ENCODE assay signal across 15 cellular contexts in the genomic region with DNA sequence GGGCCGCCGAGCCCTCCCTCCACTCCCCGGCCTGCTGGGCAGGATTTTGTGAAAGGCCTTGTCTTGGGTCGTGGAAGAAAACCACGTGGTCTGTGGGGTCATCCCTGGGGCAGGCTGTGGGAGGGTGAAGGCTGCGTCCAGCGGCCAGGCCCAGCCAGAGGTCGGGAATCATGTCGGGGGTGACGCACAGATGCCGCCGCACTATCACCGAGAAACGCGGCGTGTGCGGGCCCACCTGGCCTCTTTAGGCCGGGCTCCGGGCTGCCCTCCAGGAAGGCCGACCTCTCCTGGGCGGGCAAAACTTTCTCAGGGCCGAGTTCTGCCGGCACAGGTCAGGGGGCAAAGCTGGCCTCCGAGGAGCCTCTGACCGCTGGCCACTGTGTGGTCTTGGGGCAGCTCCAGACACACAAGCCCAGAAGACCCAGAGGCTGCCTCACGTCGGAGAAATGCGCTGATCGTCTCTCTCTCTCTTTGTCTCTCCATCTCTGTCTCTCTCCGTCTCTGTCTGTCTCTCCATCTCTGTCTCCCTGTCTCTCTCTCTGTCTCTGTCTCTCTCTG. TPM values are rescaled to one million over a fixed set of nuclear protein-coding genes. Genes with fewer than 3 reads are reported as not detected.
DNase-seq lines count a peak whose midpoint lies in the region; ATAC-seq and TF ChIP-seq lines count a peak whose summit lies in the region.
"Had no signal": no experiment of that assay in that cellular context is flagged by ENCODE, and none has a peak within 500 bp of the region (broad histone marks: within the 10 kb centered on the region; RNA-seq: fewer than 3 reads in every experiment).

No MANE protein-coding gene starts in this region.

- no peak for TF ChIP-seq CTCF in natural killer cell (IDR thresholded peaks at IDR 0.05)
- TF ChIP-seq CTCF in fibroblast of mammary gland (conservative IDR thresholded peaks at IDR 0.05; ENCODE audit: control insufficient read depth, insufficient read depth, low read depth, low read length): no peak
- TF ChIP-seq CTCF in osteoblast (IDR thresholded peaks at IDR 0.05; ENCODE audit: extremely low read depth, low read depth, low read length): no peak

- H2AFZ ChIP-seq in osteoblast (ENCODE audit: low read length): no peak overlapping the region
- H2AFZ ChIP-seq: hepatocyte had no signal

- no peaks in the 10 kb centered on the region for H3K27me3 Mint-ChIP-seq in natural killer cell (ENCODE audit: low read depth in 2 of 2)
- no peaks in the 10 kb centered on the region for H3K27me3 Mint-ChIP-seq in natural killer cell treated with Interleukin-12 subunit alpha and Interleukin-12 subunit beta and Interleukin-15 and Interleukin-18, amount 100 ng/mL, for 72 hours
- H3K27me3 Mint-ChIP-seq in naive thymus-derived CD4-positive, alpha-beta T cell: no peaks in the 10 kb centered on the region

- H3K79me2 ChIP-seq in osteoblast (ENCODE audit: insufficient read depth, low read length): no peaks in the 10 kb centered on the region
- H3K79me2 ChIP-seq: hepatocyte had no signal

- H3K36me3 Mint-ChIP-seq in natural killer cell: no peaks in the 10 kb centered on the region
- peaks cover 7% of the 10 kb centered on the region for H3K36me3 Mint-ChIP-seq in natural killer cell treated with Interleukin-12 subunit alpha and Interleukin-12 subunit beta and Interleukin-15 and Interleukin-18, amount 100 ng/mL, for 72 hours
- H3K36me3 Mint-ChIP-seq in naive thymus-derived CD4-positive, alpha-beta T cell: peaks cover 11 to 27% (median 16%) of the 10 kb centered on the region in 5 donors

- no peaks in the 10 kb centered on the region for H3K9me3 Mint-ChIP-seq in natural killer cell
- H3K9me3 Mint-ChIP-seq in natural killer cell treated with Interleukin-12 subunit alpha and Interleukin-12 subunit beta and Interleukin-15 and Interleukin-18, amount 100 ng/mL, for 72 hours: no peaks in the 10 kb centered on the region
- H3K9me3 Mint-ChIP-seq in naive thymus-derived CD4-positive, alpha-beta T cell: peaks cover 0 to 6% (median 0%) of the 10 kb centered on the region in 11 donors

- intact Hi-C loops in natural killer cell (cut with micrococcal nuclease) (no loop called here), aorta (cut with DNase I) (no loop called here)
- intact Hi-C loops in naive thymus-derived CD4-positive, alpha-beta T cell (cut with micrococcal nuclease): no loop called here

- peaks cover 0 to 65% (median 8%) of the 10 kb centered on the region in 3 experiments for H3K36me3 ChIP-seq in naive thymus-derived CD4-positive, alpha-beta T cell (ENCODE audit: control insufficient read depth in 2 of 3, insufficient read depth in 3 of 3, low read length in 3 of 3)
- H3K36me3 ChIP-seq in aorta (ENCODE audit: control insufficient read depth in 1 of 2, insufficient read depth in 2 of 2, low read length in 1 of 2): no peaks in the 10 kb centered on the region
- no peaks in the 10 kb centered on the region for H3K36me3 ChIP-seq in osteoblast (ENCODE audit: insufficient read depth, low read length)
- H3K36me3 ChIP-seq: vagina had no signal

- no peak overlapping the region for H3K27ac ChIP-seq in naive thymus-derived CD4-positive, alpha-beta T cell (ENCODE audit: low read depth, low read length)
- H3K27ac ChIP-seq in aorta (ENCODE audit: low read depth in 1 of 2, low read length in 2 of 2) (no peak overlapping the region), osteoblast (ENCODE audit: low read depth, low read length) (no peak overlapping the region)
- H3K27ac ChIP-seq: hepatocyte, vagina, WERI-Rb-1 had no signal

- CTCF ChIA-PET in naive thymus-derived CD4-positive, alpha-beta T cell (lab: Charles Lee): no interaction called here

- H3K4me1 Mint-ChIP-seq in natural killer cell: peaks cover 30 to 53% of the 10 kb centered on the region in 2 donors
- H3K4me1 Mint-ChIP-seq in natural killer cell treated with Interleukin-12 subunit alpha and Interleukin-12 subunit beta and Interleukin-15 and Interleukin-18, amount 100 ng/mL, for 72 hours (ENCODE audit: low read depth in 2 of 2): peaks cover 24% of the 10 kb centered on the region in 2 donors
- H3K4me1 Mint-ChIP-seq in naive thymus-derived CD4-positive, alpha-beta T cell: peaks cover 17 to 52% (median 41%) of the 10 kb centered on the region in 7 donors

- H3K27ac Mint-ChIP-seq in natural killer cell: peak overlapping the region; percentile 2 to 51
- peak overlapping the region in 1 of 2 donors; percentile 43 for H3K27ac Mint-ChIP-seq in natural killer cell treated with Interleukin-12 subunit alpha and Interleukin-12 subunit beta and Interleukin-15 and Interleukin-18, amount 100 ng/mL, for 72 hours
- H3K27ac Mint-ChIP-seq in naive thymus-derived CD4-positive, alpha-beta T cell: peak overlapping the region in 8 of 9 donors; percentile 31 to 95 (median 87)

- 89 to 91% methylated on average over 30 of the region's 30 CpGs for WGBS in aorta, 2 donors

- no peak overlapping the region for H3K4me3 Mint-ChIP-seq in natural killer cell
- no peak overlapping the region for H3K4me3 Mint-ChIP-seq in natural killer cell treated with Interleukin-12 subunit alpha and Interleukin-12 subunit beta and Interleukin-15 and Interleukin-18, amount 100 ng/mL, for 72 hours
- peak overlapping the region in 2 of 10 donors; percentile 33 to 73 for H3K4me3 Mint-ChIP-seq in naive thymus-derived CD4-positive, alpha-beta T cell

- ATAC-seq in natural killer cell: no peak
- ATAC-seq in natural killer cell treated with Interleukin-12 subunit alpha and Interleukin-12 subunit beta and Interleukin-15 and Interleukin-18, amount 100 ng/mL, for 72 hours: no peak
- no peak for ATAC-seq in naive thymus-derived CD4-positive, alpha-beta T cell
- peak; percentile 78 for ATAC-seq in aorta (ENCODE audit: low FRiP score)
- ATAC-seq in HG02610 (IDR thresholded peaks at IDR 0.05; ENCODE audit: unreplicated experiment): no peak
- ATAC-seq: SK-N-SH treated with all-trans-retinoic acid at 6 μM for 48 hours had no signal

- peaks cover 0 to 4% of the 10 kb centered on the region in 2 donors for H3K4me1 ChIP-seq in naive thymus-derived CD4-positive, alpha-beta T cell (ENCODE audit: control insufficient read depth in 2 of 2, insufficient read depth in 2 of 2, low read length in 2 of 2)
- no peaks in the 10 kb centered on the region for H3K4me1 ChIP-seq in aorta (ENCODE audit: control insufficient read depth in 1 of 2, insufficient read depth in 2 of 2, low read length in 2 of 2)
- no peaks in the 10 kb centered on the region for H3K4me1 ChIP-seq in osteoblast (ENCODE audit: insufficient read depth, low read length)

- no peaks in the 10 kb centered on the region for H3K27me3 ChIP-seq in naive thymus-derived CD4-positive, alpha-beta T cell (ENCODE audit: control insufficient read depth in 2 of 2, insufficient read depth in 2 of 2, low read length in 2 of 2)
- H3K27me3 ChIP-seq in aorta (ENCODE audit: control insufficient read depth in 1 of 2, insufficient read depth in 2 of 2, low read length in 1 of 2) (no peaks in the 10 kb centered on the region), osteoblast (ENCODE audit: insufficient read depth, low read length) (no peaks in the 10 kb centered on the region)
- H3K27me3 ChIP-seq: hepatocyte, vagina had no signal

- no peaks in the 10 kb centered on the region for H3K9me3 ChIP-seq in naive thymus-derived CD4-positive, alpha-beta T cell (ENCODE audit: control insufficient read depth in 2 of 3, low read length in 3 of 3)
- H3K9me3 ChIP-seq in aorta (ENCODE audit: control insufficient read depth, low read length) (no peaks in the 10 kb centered on the region), osteoblast (ENCODE audit: low read depth, low read length) (no peaks in the 10 kb centered on the region)
- H3K9me3 ChIP-seq: vagina had no signal

- H3K4me3 ChIP-seq in fibroblast of mammary gland (ENCODE audit: control insufficient read depth, low read depth, low read length): no peak overlapping the region
- no peak overlapping the region for H3K4me3 ChIP-seq in naive thymus-derived CD4-positive, alpha-beta T cell (ENCODE audit: low read length)
- no peak overlapping the region for H3K4me3 ChIP-seq in aorta (ENCODE audit: low read length in 2 of 2)
- H3K4me3 ChIP-seq in osteoblast (ENCODE audit: insufficient read depth, low read length): no peak overlapping the region
- H3K4me3 ChIP-seq: hepatocyte, vagina had no signal

- H4K20me1 ChIP-seq in osteoblast (ENCODE audit: insufficient read depth, low read length): peaks cover 6% of the 10 kb centered on the region

- POLR2A ChIA-PET in naive thymus-derived CD4-positive, alpha-beta T cell (lab: Charles Lee): interaction anchor here (0.7 kb wide), 1 partner anchor 26 kb away, joined by 3 read pairs; no protein-coding TSS in a partner anchor

- no peak overlapping the region for H3K4me2 ChIP-seq in osteoblast (ENCODE audit: insufficient read depth, low read length)
- H3K4me2 ChIP-seq: hepatocyte had no signal

- DNase-seq in natural killer cell: no peak
- DNase-seq in natural killer cell treated with Interleukin-12 subunit alpha and Interleukin-12 subunit beta and Interleukin-15 and Interleukin-18, amount 100 ng/mL, for 72 hours (ENCODE audit: low spot score): no peak
- DNase-seq in fibroblast of mammary gland (ENCODE audit: low read depth): peak; percentile 67
- DNase-seq in naive thymus-derived CD4-positive, alpha-beta T cell: no peak
- DNase-seq in aorta: peak in 1 of 2 donors; percentile 73
- no peak for DNase-seq in osteoblast (ENCODE audit: insufficient read length, low spot score, missing footprints)
- no peak for DNase-seq in COLO668 (lab: John Stamatoyannopoulos, UW; ENCODE audit: unreplicated experiment)
- DNase-seq: DMS79; NCI-H2171 treated with DMSO at 0.1 percent for 48 hours; stimulated activated CD8-positive, alpha-beta memory T cell treated with anti-CD3 and anti-CD28 coated beads, Interleukin-4, amount 100 ng/mL, for 48 hours; WERI-Rb-1 had no signal

RNA-seq across cellular contexts. Expression of a gene that starts 28.4 kb away (rescaled TPM):
- 10 to 100 TPM; 35.8 to 47.4 (median 37.1) TPM for total RNA-seq in natural killer cell
- total RNA-seq in natural killer cell treated with Interleukin-12 subunit alpha and Interleukin-12 subunit beta and Interleukin-15 and Interleukin-18, amount 100 ng/mL, for 72 hours: 10 to 100 TPM; 22.3 to 34.4 TPM
- total RNA-seq in naive thymus-derived CD4-positive, alpha-beta T cell: 10 to 100 TPM; 44.3 to 87.2 (median 53.8) TPM
- polyA plus RNA-seq in naive thymus-derived CD4-positive, alpha-beta T cell: 10 to 100 TPM; 27.1 to 49.9 TPM
- total RNA-seq in aorta: 10 to 100 TPM; 37.2 to 39.2 TPM
- polyA plus RNA-seq in aorta: 1 to 10 TPM; 2.0 to 7.2 TPM
- 5.3 and 6.2 TPM in 2 replicates for total RNA-seq in osteoblast
